28 cellular contexts compared by ENCODE assay signal in the genomic region with DNA sequence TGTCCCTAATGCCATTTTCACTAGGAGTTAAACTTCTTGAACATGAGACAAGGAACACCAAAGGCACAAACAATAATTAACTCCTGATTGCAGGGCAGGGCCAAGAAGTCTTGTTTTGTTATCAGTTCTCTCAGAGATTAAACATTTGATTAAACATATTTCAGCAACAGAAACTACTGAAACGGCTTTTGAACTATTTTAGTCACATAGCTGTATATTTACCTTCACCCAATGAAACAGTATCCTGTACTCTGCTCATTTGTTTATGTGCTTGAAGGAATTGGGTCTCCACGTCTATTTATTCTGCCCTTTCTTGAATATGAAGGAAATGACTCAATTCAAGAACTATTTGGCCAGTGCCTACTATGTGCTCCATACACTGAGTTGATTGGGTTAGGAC. TPM values are rescaled to one million over a fixed set of nuclear protein-coding genes. Genes with fewer than 3 reads are reported as not detected.
DNase-seq lines count a peak whose midpoint lies in the region; ATAC-seq, FAIRE-seq and TF ChIP-seq lines count a peak whose summit lies in the region.
"Had no signal": no experiment of that assay in that cellular context is flagged by ENCODE, and none has a peak within 500 bp of the region (broad histone marks: within the 10 kb centered on the region; RNA-seq: fewer than 3 reads in every experiment).

No MANE protein-coding gene starts in this region.

- H3K27me3 ChIP-seq in keratinocyte (ENCODE audit: control insufficient read depth, extremely low read depth, insufficient read depth, low read length) (no peaks in the 10 kb centered on the region), stomach (no peaks in the 10 kb centered on the region)
- H3K27me3 ChIP-seq: esophagus muscularis mucosa, gastroesophageal sphincter, tibial nerve had no signal

- TF ChIP-seq CTCF in VCaP (conservative IDR thresholded peaks at IDR 0.05) (no peak), keratinocyte (optimal IDR thresholded peaks at IDR 0.05 in 1 of 3, IDR thresholded peaks at IDR 0.05 in 1 of 3, conservative IDR thresholded peaks at IDR 0.05 in 1 of 3; ENCODE audit: extremely low read depth in 1 of 3, insufficient read depth in 2 of 3, low read length in 3 of 3) (no peak), stomach (IDR thresholded peaks at IDR 0.05) (no peak)

- H3K9me1 ChIP-seq in keratinocyte (ENCODE audit: control insufficient read depth, extremely low read depth, insufficient read depth, low read length), result no peaks in the 10 kb centered on the region

- H3K79me2 ChIP-seq in keratinocyte (ENCODE audit: control insufficient read depth, insufficient read depth, low read length), result no peaks in the 10 kb centered on the region

- H3K4me1 ChIP-seq in keratinocyte (ENCODE audit: control insufficient read depth, extremely low read depth, insufficient read depth, low read length) (peaks cover 10% of the 10 kb centered on the region), stomach (peaks cover 3 to 23% (median 17%) of the 10 kb centered on the region in 4 donors)
- H3K4me1 ChIP-seq: esophagus muscularis mucosa, gastroesophageal sphincter, tibial nerve had no signal

- TF ChIP-seq EP300 in stomach (IDR thresholded peaks at IDR 0.05), result no peak

- H2AFZ ChIP-seq in keratinocyte (ENCODE audit: control insufficient read depth, low read length), result peak overlapping the region; percentile 53

- H3K4me3 ChIP-seq in keratinocyte (ENCODE audit: control insufficient read depth in 2 of 3, extremely low read depth in 1 of 3, insufficient read depth in 2 of 3, low read depth in 1 of 3, low read length in 3 of 3) (no peak overlapping the region), stomach (no peak overlapping the region)
- H3K4me3 ChIP-seq: esophagus muscularis mucosa, gastroesophageal sphincter, skin epidermis, tibial nerve had no signal

- H4K20me1 ChIP-seq in keratinocyte (ENCODE audit: control insufficient read depth, extremely low read depth, insufficient read depth, low read length), result no peaks in the 10 kb centered on the region

- DNase-seq in ELR (ENCODE audit: low read depth) (peak; percentile 46), keratinocyte (ENCODE audit: low read depth, low spot score) (no peak), stomach (peak; percentile 37), inferior parietal cortex (ENCODE audit: extremely low spot score) (no peak)
- DNase-seq: activated CD4-positive, alpha-beta memory T cell treated with anti-CD3 and anti-CD28 coated beads for 36 hours; activated gamma-delta T cell; activated T-cell treated with anti-CD3 and anti-CD28 coated beads for 4 hours; caudate nucleus; CD8-positive, alpha-beta memory T cell; DND-41; NCI-H1694 treated with DMSO at 0.1 percent for 48 hours; NCI-H774; OCI-M1; stimulated activated CD4-positive, alpha-beta T cell treated with anti-CD3 and anti-CD28 coated beads, Interleukin-2, amount 100 ng/mL, for 48 hours; stimulated activated naive CD8-positive, alpha-beta T cell treated with anti-CD3 and anti-CD28 coated beads, Interleukin-15, Interleukin-2, amounts not matched to agents 100 U/mL and 50 U/mL, for 24 hours had no signal

- no peak overlapping the region for H3K9ac ChIP-seq in keratinocyte (ENCODE audit: control insufficient read depth, extremely low read depth, insufficient read depth, low read length)

- H3K27ac ChIP-seq in VCaP (peak overlapping the region; percentile 86), keratinocyte (ENCODE audit: control insufficient read depth, insufficient read depth, low read length) (no peak overlapping the region), stomach (peak overlapping the region in 4 of 5 donors; percentile 64 to 88 (median 72))
- H3K27ac ChIP-seq: esophagus muscularis mucosa, gastroesophageal sphincter, skin epidermis, tibial nerve had no signal

- no peak overlapping the region for H3K4me2 ChIP-seq in keratinocyte (ENCODE audit: control insufficient read depth, extremely low read depth, insufficient read depth, low read depth, low read length)

- peak; percentile 41 for FAIRE-seq in keratinocyte (lab: Jason Lieb, UNC)

- dilution Hi-C loops in keratinocyte (cut with MboI; ENCODE audit: extremely low pct_ligation_motif_present, low sequenced_read_pairs), result no loop called here

- intact Hi-C loops in stomach (cut with DNase I; ENCODE audit: low total_unique reads), result no loop called here

- no peaks in the 10 kb centered on the region for H3K36me3 ChIP-seq in keratinocyte (ENCODE audit: control insufficient read depth in 2 of 2, extremely low read depth in 1 of 2, insufficient read depth in 2 of 2, low read length in 2 of 2)
- H3K36me3 ChIP-seq in stomach, result no peaks in the 10 kb centered on the region
- H3K36me3 ChIP-seq: esophagus muscularis mucosa, gastroesophageal sphincter, tibial nerve had no signal

- no peak for ATAC-seq in HG02763 (IDR thresholded peaks at IDR 0.05; ENCODE audit: unreplicated experiment)
- no peak for ATAC-seq in GM18519 (IDR thresholded peaks at IDR 0.05; ENCODE audit: low FRiP score, unreplicated experiment)
- ATAC-seq in esophagus mucosa, result no peak
- ATAC-seq: gastroesophageal sphincter; stimulated activated naive CD8-positive, alpha-beta T cell treated with anti-CD3 and anti-CD28 coated beads, Interleukin-15, Interleukin-2, amounts not matched to agents 100 U/mL and 50 U/mL, for 24 hours; WTC11 had no signal

- no peak for TF ChIP-seq POLR2A in stomach (IDR thresholded peaks at IDR 0.05)

- no peaks in the 10 kb centered on the region for H3K9me3 ChIP-seq in keratinocyte (ENCODE audit: control insufficient read depth, low read depth, low read length)
- no peaks in the 10 kb centered on the region for H3K9me3 ChIP-seq in stomach
- H3K9me3 ChIP-seq: esophagus muscularis mucosa, gastroesophageal sphincter, tibial nerve had no signal

- WGBS in stomach, 5 donors, result 3 to 15% (median 12%) methylated on average over 2 of the region's 2 CpGs

RNA-seq across cellular contexts. Expression of a gene that starts 51.3 kb away (rescaled TPM):
- polyA plus RNA-seq in keratinocyte (not detected in 3 replicates), stomach (under 1 TPM in 1 of 3 donors, not detected in 2; 0.65 TPM)
- not detected for polyA plus RNA-seq in keratinocyte (2011; ENCODE audit: low read depth)
- polyA plus RNA-seq in keratinocyte (2011; cell fraction: cytosol; rRNA removed), result not detected in 2 replicates
- polyA plus RNA-seq in keratinocyte (2011; cell fraction: nucleus; rRNA removed), result not detected in 2 replicates
- polyA plus RNA-seq in keratinocyte (2012; ENCODE audit: low replicate concordance), result not detected in 2 replicates
- not detected in 3 replicates for polyA minus RNA-seq in keratinocyte
- not detected for polyA minus RNA-seq in keratinocyte (2011; cell fraction: cytosol; rRNA and poly(A)+ RNA removed)
- not detected in 2 replicates for polyA minus RNA-seq in keratinocyte (2011; cell fraction: nucleus; rRNA and poly(A)+ RNA removed)
- total RNA-seq in stomach (not detected), esophagus mucosa (not detected)
- total RNA-seq: activated CD4-positive, alpha-beta memory T cell treated with anti-CD3 and anti-CD28 coated beads for 36 hours; CD8-positive, alpha-beta memory T cell; esophagus muscularis mucosa; gastroesophageal sphincter; pulmonary artery endothelial cell; SK-MEL-5; T-helper 2 cell treated with Interferon-gamma antibody and Interleukin-4, amounts not matched to agents 100 ng/mL and 5 ng/mL, for 36 hours; tibial nerve; WTC11 had no signal
- polyA plus RNA-seq: CD8-positive, alpha-beta memory T cell; IgD-negative memory B cell had no signal

Comparison
In these comparisons a context has a peak if more than half of its experiments do, and no peak if none do; other contexts are left out.
1. DNase-seq: peak in ELR (single experiment) and stomach (single experiment); none in keratinocyte (single experiment) and inferior parietal cortex (single experiment).